ENCODE assay signal across 22 cellular contexts in genomic region chr3:39962566-39962965, GRCh38.
A peak's percentile ranks its signal among the peaks of the same experiment; 100 is the strongest.
DNase-seq lines count a peak whose midpoint lies in the region; ATAC-seq and TF ChIP-seq lines count a peak whose summit lies in the region.
"Had no signal": no experiment of that assay in that cellular context is flagged by ENCODE, and none has a peak within 500 bp of the region (broad histone marks: within the 10 kb centered on the region; RNA-seq: fewer than 3 reads in every experiment).

No MANE protein-coding gene starts in this region.

- H3K27me3 Mint-ChIP-seq in endodermal cell (ENCODE audit: insufficient read depth) = peaks cover 80% of the 10 kb centered on the region
- H3K27me3 Mint-ChIP-seq: stimulated activated memory B cell treated with anti-CD40 and anti-IgM and Interleukin-4, amounts not matched to agents 10 μg/mL and 1 μg/mL and 100 μg/mL, for 72 hours; type B pancreatic cell had no signal

- no peaks in the 10 kb centered on the region for H3K27me3 ChIP-seq in heart left ventricle
- no peaks in the 10 kb centered on the region for H3K27me3 ChIP-seq in spleen (replicated peaks in 1 of 7)
- peaks cover 79% of the 10 kb centered on the region for H3K27me3 ChIP-seq in endodermal cell (ENCODE audit: control insufficient read depth, insufficient read depth, low read length, poor library complexity, severe bottlenecking)
- H3K27me3 ChIP-seq: body of pancreas had no signal

- H3K27ac Mint-ChIP-seq in endodermal cell = no peak overlapping the region
- H3K27ac Mint-ChIP-seq: activated naive CD4-positive, alpha-beta T cell treated with anti-CD3 and anti-CD28 coated beads for 36 hours; mesothelial cell of epicardium; stimulated activated memory B cell treated with anti-CD40 and anti-IgM and Interleukin-4, amounts not matched to agents 10 μg/mL and 1 μg/mL and 100 μg/mL, for 72 hours; type B pancreatic cell had no signal

- no peaks in the 10 kb centered on the region for H3K36me3 Mint-ChIP-seq in endodermal cell (ENCODE audit: low read depth)
- H3K36me3 Mint-ChIP-seq: mesothelial cell of epicardium; stimulated activated memory B cell treated with anti-CD40 and anti-IgM and Interleukin-4, amounts not matched to agents 10 μg/mL and 1 μg/mL and 100 μg/mL, for 72 hours; type B pancreatic cell had no signal

- intact Hi-C loops in heart left ventricle (cut with DNase I) (no loop called here), spleen (cut with DNase I; ENCODE audit: low total_unique reads) (no loop called here)

- H3K27ac ChIP-seq in heart left ventricle (peak overlapping the region in 7 of 12 donors; percentile 49 to 88 (median 60)), spleen (peak overlapping the region in 6 of 8 donors; percentile 5 to 86 (median 82)), endodermal cell (ENCODE audit: low read depth, low read length) (no peak overlapping the region)
- H3K27ac ChIP-seq: HL-60 had no signal

- H3K9me3 ChIP-seq in heart left ventricle = no peaks in the 10 kb centered on the region
- peaks cover 0 to 3% (median 0%) of the 10 kb centered on the region in 8 donors for H3K9me3 ChIP-seq in spleen
- no peaks in the 10 kb centered on the region for H3K9me3 ChIP-seq in endodermal cell (ENCODE audit: control insufficient read depth, low read length)
- H3K9me3 ChIP-seq: body of pancreas had no signal

- H3K4me3 ChIP-seq in cardiac fibroblast (replicated peaks in 1 of 2; ENCODE audit: low read depth in 2 of 2, low read length in 2 of 2) (no peak overlapping the region), heart left ventricle (no peak overlapping the region), spleen (no peak overlapping the region), endodermal cell (ENCODE audit: low read length) (no peak overlapping the region)
- H3K4me3 ChIP-seq: body of pancreas had no signal

- H3K4me3 Mint-ChIP-seq in endodermal cell = no peak overlapping the region
- H3K4me3 Mint-ChIP-seq: activated naive CD4-positive, alpha-beta T cell treated with anti-CD3 and anti-CD28 coated beads for 36 hours; mesothelial cell of epicardium; stimulated activated memory B cell treated with anti-CD40 and anti-IgM and Interleukin-4, amounts not matched to agents 10 μg/mL and 1 μg/mL and 100 μg/mL, for 72 hours; type B pancreatic cell had no signal

- ATAC-seq in heart left ventricle = peak in 2 of 4 donors; percentile 54 to 65
- no peak for ATAC-seq in HG03025 (IDR thresholded peaks at IDR 0.05; ENCODE audit: low FRiP score, unreplicated experiment)
- ATAC-seq in GM19023 (IDR thresholded peaks at IDR 0.05; ENCODE audit: unreplicated experiment) = no peak
- ATAC-seq: body of pancreas; esophagus mucosa; stimulated activated memory B cell treated with anti-CD40 and anti-IgM and Interleukin-4, amounts not matched to agents 10 μg/mL and 1 μg/mL and 100 μg/mL, for 72 hours had no signal

- DNase-seq in EH (ENCODE audit: low read depth) = peak; percentile 13
- DNase-seq in cardiac fibroblast (ENCODE audit: low read depth in 2 of 2) = peak; percentile 10 to 70
- DNase-seq in heart left ventricle = peak in 2 of 5 donors; percentile 16 to 31
- DNase-seq in spleen = no peak
- DNase-seq in HuH-7 (ENCODE audit: low spot score) = no peak
- no peak for DNase-seq in endodermal cell
- DNase-seq: activated CD4-positive, alpha-beta T cell treated with anti-CD3 and anti-CD28 coated beads, Interleukin-2, amount 50 U/mL, for 48 hours; activated naive CD4-positive, alpha-beta T cell treated with anti-CD3 and anti-CD28 coated beads for 36 hours; activated T-cell treated with anti-CD3 and anti-CD28 coated beads, Interleukin-2, amount 50 U/mL, for 1 hour; DND-41; H7; kidney; stimulated activated CD4-positive, alpha-beta T cell treated with anti-CD3 and anti-CD28 coated beads, Interleukin-15, amount 100 ng/mL, for 24 hours; T-helper 2 cell had no signal

- peaks cover 7% of the 10 kb centered on the region for H3K9me3 Mint-ChIP-seq in endodermal cell
- H3K9me3 Mint-ChIP-seq: stimulated activated memory B cell treated with anti-CD40 and anti-IgM and Interleukin-4, amounts not matched to agents 10 μg/mL and 1 μg/mL and 100 μg/mL, for 72 hours; type B pancreatic cell had no signal

- WGBS in heart left ventricle, 4 donors = 72 to 86% (median 77%) methylated on average over 1 of the region's 1 CpG
- WGBS in spleen, 5 donors = 75 to 92% (median 81%) methylated on average over 1 of the region's 1 CpG
- WGBS in endodermal cell (ENCODE audit: insufficient coverage in 1 of 2, insufficient read length in 1 of 2), 2 experiments = 100% methylated on average over 1 of the region's 1 CpG; no CpG with 5 or more reads in 1 of the 2 experiments

- H3K9ac ChIP-seq in endodermal cell (ENCODE audit: extremely low read depth, low read length, poor library complexity, severe bottlenecking) = no peak overlapping the region

- H3K36me3 ChIP-seq in heart left ventricle = no peaks in the 10 kb centered on the region
- no peaks in the 10 kb centered on the region for H3K36me3 ChIP-seq in spleen
- H3K36me3 ChIP-seq in endodermal cell (ENCODE audit: control insufficient read depth, insufficient read depth, low read length) = no peaks in the 10 kb centered on the region

- TF ChIP-seq POLR2A in heart left ventricle (IDR thresholded peaks at IDR 0.05) (no peak), spleen (IDR thresholded peaks at IDR 0.05) (no peak)

- H3K4me1 Mint-ChIP-seq in endodermal cell = peaks cover 18% of the 10 kb centered on the region
- H3K4me1 Mint-ChIP-seq: mesothelial cell of epicardium; stimulated activated memory B cell treated with anti-CD40 and anti-IgM and Interleukin-4, amounts not matched to agents 10 μg/mL and 1 μg/mL and 100 μg/mL, for 72 hours had no signal

- TF ChIP-seq CTCF in cardiac fibroblast (IDR thresholded peaks at IDR 0.05; ENCODE audit: low read depth, low read length) (no peak), heart left ventricle (IDR thresholded peaks at IDR 0.05) (no peak), spleen (IDR thresholded peaks at IDR 0.05 in 8 of 11, conservative IDR thresholded peaks at IDR 0.05 in 3 of 11) (no peak), endodermal cell (conservative IDR thresholded peaks at IDR 0.05) (no peak)

- H3K4me1 ChIP-seq in heart left ventricle = peaks cover 0 to 37% (median 19%) of the 10 kb centered on the region in 12 donors
- H3K4me1 ChIP-seq in spleen = peaks cover 0 to 30% (median 9%) of the 10 kb centered on the region in 6 donors
- H3K4me1 ChIP-seq in endodermal cell (ENCODE audit: control insufficient read depth, insufficient read depth, low read length) = peaks cover 3% of the 10 kb centered on the region

Comparison
In these comparisons a context has a peak if more than half of its experiments do, and no peak if none do; other contexts are left out.
1. DNase-seq: peak in EH (single experiment) and cardiac fibroblast (2 of 2); none in spleen (single experiment), HuH-7 (single experiment) and endodermal cell (single experiment).